In the genomic region with DNA sequence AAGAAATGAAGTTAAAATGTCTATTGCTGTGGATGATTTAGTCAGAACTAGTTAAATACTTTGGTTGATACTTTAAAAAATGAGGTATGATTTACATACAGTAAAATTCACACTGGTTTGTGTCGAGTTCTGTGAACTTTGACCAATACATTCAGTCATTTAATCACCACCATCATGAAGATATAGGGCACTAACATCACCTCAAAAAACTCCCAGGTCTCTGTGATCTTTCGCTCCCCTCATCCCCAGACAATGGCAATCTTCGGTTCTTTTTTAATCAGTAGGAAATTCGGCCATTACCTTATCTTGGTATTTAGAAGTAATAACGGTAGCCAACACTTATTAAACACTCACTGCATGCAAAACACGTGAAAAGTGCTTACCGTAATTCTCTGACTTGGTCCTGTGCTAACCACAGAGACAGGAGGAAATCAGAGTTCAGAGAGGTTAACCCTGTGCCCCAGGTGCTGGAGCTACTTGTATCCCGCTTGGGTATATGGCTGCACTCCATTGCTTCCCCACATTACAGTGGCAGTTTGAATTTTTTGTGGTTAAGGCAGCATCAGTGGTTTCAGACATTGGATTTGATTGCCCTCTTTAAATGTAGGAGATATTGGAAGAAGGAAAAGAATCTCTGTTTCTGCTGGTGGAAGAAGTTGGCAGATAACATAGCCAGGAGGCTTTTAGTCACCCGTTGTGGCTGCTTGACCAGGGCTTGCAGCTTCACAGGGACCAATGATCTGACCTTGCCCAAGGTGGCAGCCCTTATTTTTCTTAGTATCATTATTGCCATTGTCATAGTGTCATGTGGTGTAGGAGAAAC, we compare ENCODE assay signal across 8 cellular contexts. TPM values are rescaled to one million over a fixed set of nuclear protein-coding genes. Genes with fewer than 3 reads are reported as not detected.
DNase-seq lines count a peak whose midpoint lies in the region; ATAC-seq and TF ChIP-seq lines count a peak whose summit lies in the region.

No MANE protein-coding gene starts in this region.

- 30 to 41% (median 37%) methylated on average over 9 of the region's 9 CpGs for WGBS in heart left ventricle, 4 donors

- H3K27ac Mint-ChIP-seq in activated naive CD4-positive, alpha-beta T cell treated with anti-CD3 and anti-CD28 coated beads, Interleukin-2, amount 10 ng/mL, durations not matched to agents 7 days and 5 days: peak overlapping the region; percentile 95
- H3K27ac Mint-ChIP-seq in stimulated activated naive CD8-positive, alpha-beta T cell treated with anti-CD3 and anti-CD28 coated beads, Interleukin-15, Interleukin-2, amounts not matched to agents 100 ng/mL and 50 ng/mL, for 24 hours: peak overlapping the region; percentile 91

- H3K4me3 ChIP-seq in heart left ventricle (peak overlapping the region in 9 of 12 donors; percentile 2 to 84 (median 28)), tibial artery (no peak overlapping the region)

- peaks cover 64% of the 10 kb centered on the region for H3K4me1 Mint-ChIP-seq in activated naive CD4-positive, alpha-beta T cell treated with anti-CD3 and anti-CD28 coated beads, Interleukin-2, amount 10 ng/mL, durations not matched to agents 7 days and 5 days
- peaks cover 72% of the 10 kb centered on the region for H3K4me1 Mint-ChIP-seq in stimulated activated naive CD8-positive, alpha-beta T cell treated with anti-CD3 and anti-CD28 coated beads, Interleukin-15, Interleukin-2, amounts not matched to agents 100 ng/mL and 50 ng/mL, for 24 hours (ENCODE audit: low read depth)

- no peak for DNase-seq in heart left ventricle
- no peak for DNase-seq in left ventricle myocardium superior
- DNase-seq in activated naive CD4-positive, alpha-beta T cell treated with anti-CD3 and anti-CD28 coated beads, Interleukin-2, amount 10 ng/mL, durations not matched to agents 7 days and 5 days: peak; percentile 58
- DNase-seq in inferior parietal cortex (ENCODE audit: extremely low spot score): no peak
- DNase-seq in tibial artery: no peak
- DNase-seq in left lobe of liver (ENCODE audit: low spot score): no peak

- peaks cover 41% of the 10 kb centered on the region for H3K36me3 Mint-ChIP-seq in activated naive CD4-positive, alpha-beta T cell treated with anti-CD3 and anti-CD28 coated beads, Interleukin-2, amount 10 ng/mL, durations not matched to agents 7 days and 5 days
- H3K36me3 Mint-ChIP-seq in stimulated activated naive CD8-positive, alpha-beta T cell treated with anti-CD3 and anti-CD28 coated beads, Interleukin-15, Interleukin-2, amounts not matched to agents 100 ng/mL and 50 ng/mL, for 24 hours (ENCODE audit: low read depth): no peaks in the 10 kb centered on the region

- no peaks in the 10 kb centered on the region for H3K9me3 Mint-ChIP-seq in activated naive CD4-positive, alpha-beta T cell treated with anti-CD3 and anti-CD28 coated beads, Interleukin-2, amount 10 ng/mL, durations not matched to agents 7 days and 5 days
- H3K9me3 Mint-ChIP-seq in stimulated activated naive CD8-positive, alpha-beta T cell treated with anti-CD3 and anti-CD28 coated beads, Interleukin-15, Interleukin-2, amounts not matched to agents 100 ng/mL and 50 ng/mL, for 24 hours: no peaks in the 10 kb centered on the region

- H3K4me1 ChIP-seq in heart left ventricle (peaks cover 3 to 81% (median 50%) of the 10 kb centered on the region in 12 donors), tibial artery (peaks cover 0 to 52% (median 6%) of the 10 kb centered on the region in 4 donors)

- H3K27ac ChIP-seq in heart left ventricle: peak overlapping the region in 11 of 12 donors; percentile 17 to 97 (median 43)
- no peak overlapping the region for H3K27ac ChIP-seq in tibial artery

- no peaks in the 10 kb centered on the region for H3K27me3 Mint-ChIP-seq in activated naive CD4-positive, alpha-beta T cell treated with anti-CD3 and anti-CD28 coated beads, Interleukin-2, amount 10 ng/mL, durations not matched to agents 7 days and 5 days
- no peaks in the 10 kb centered on the region for H3K27me3 Mint-ChIP-seq in stimulated activated naive CD8-positive, alpha-beta T cell treated with anti-CD3 and anti-CD28 coated beads, Interleukin-15, Interleukin-2, amounts not matched to agents 100 ng/mL and 50 ng/mL, for 24 hours

- no peak for TF ChIP-seq CTCF in heart left ventricle (IDR thresholded peaks at IDR 0.05)
- no peak for TF ChIP-seq CTCF in tibial artery (IDR thresholded peaks at IDR 0.05)

- TF ChIP-seq POLR2A in heart left ventricle (IDR thresholded peaks at IDR 0.05): no peak

- no peaks in the 10 kb centered on the region for H3K36me3 ChIP-seq in heart left ventricle
- no peaks in the 10 kb centered on the region for H3K36me3 ChIP-seq in tibial artery

- no peaks in the 10 kb centered on the region for H3K27me3 ChIP-seq in heart left ventricle
- no peaks in the 10 kb centered on the region for H3K27me3 ChIP-seq in tibial artery

- intact Hi-C loops in heart left ventricle (cut with DNase I): loop anchor here (5.0 to 10.0 kb wide), 9 partner anchors 124 to 346 kb away; partner anchors contain the start of gene DAZL (in 2 of the 10)
- intact Hi-C loops in left ventricle myocardium superior (cut with micrococcal nuclease): no loop called here
- intact Hi-C loops in tibial artery (cut with DNase I; ENCODE audit: low total_unique reads): loop anchor here (10.0 kb wide), 1 partner anchor 326 kb away; no protein-coding TSS in a partner anchor

- H3K4me3 Mint-ChIP-seq in activated naive CD4-positive, alpha-beta T cell treated with anti-CD3 and anti-CD28 coated beads, Interleukin-2, amount 10 ng/mL, durations not matched to agents 7 days and 5 days: peak overlapping the region; percentile 96
- peak overlapping the region; percentile 94 for H3K4me3 Mint-ChIP-seq in stimulated activated naive CD8-positive, alpha-beta T cell treated with anti-CD3 and anti-CD28 coated beads, Interleukin-15, Interleukin-2, amounts not matched to agents 100 ng/mL and 50 ng/mL, for 24 hours

- H3K9me3 ChIP-seq in heart left ventricle: no peaks in the 10 kb centered on the region
- no peaks in the 10 kb centered on the region for H3K9me3 ChIP-seq in tibial artery

- CTCF ChIA-PET in activated naive CD4-positive, alpha-beta T cell treated with anti-CD3 and anti-CD28 coated beads, Interleukin-2, amount 10 ng/mL, durations not matched to agents 7 days and 5 days (lab: Charles Lee): interaction anchor here (0.8 to 1.5 kb wide), 5 partner anchors 11 to 60 kb away, joined by 3 to 5 read pairs (median 4); no protein-coding TSS in a partner anchor

- ATAC-seq in heart left ventricle (no peak), left ventricle myocardium superior (no peak), HG03066 (IDR thresholded peaks at IDR 0.05; ENCODE audit: low read depth, unreplicated experiment) (peak; percentile 49), left lobe of liver (no peak)

RNA-seq across cellular contexts. Expression of gene PLCL2, which starts 4.2 kb away (rescaled TPM):
- total RNA-seq in heart left ventricle (10 to 100 TPM; 47.1 to 80.9 (median 54.7) TPM), left ventricle myocardium superior (76.9 TPM), left lobe of liver (5.6 TPM)
- polyA plus RNA-seq in heart left ventricle: 10 to 100 TPM; 10.4 to 21.1 TPM

Comparison
In these comparisons a context has a peak if more than half of its experiments do, and no peak if none do; other contexts are left out.
1. H3K27ac ChIP-seq: peak in heart left ventricle (11 of 12); none in tibial artery (0 of 2).
2. H3K4me3 ChIP-seq: peak in heart left ventricle (9 of 12); none in tibial artery (0 of 2).